8 cellular contexts compared by ENCODE assay signal in genomic region chr6:30681696-30682180, GRCh38.
DNase-seq lines count a peak whose midpoint lies in the region; ATAC-seq and TF ChIP-seq lines count a peak whose summit lies in the region.

No MANE protein-coding gene starts in this region.

- no peaks in the 10 kb centered on the region for H3K27me3 ChIP-seq in RWPE2 (ENCODE audit: insufficient read depth, poor library complexity, severe bottlenecking)

- peak overlapping the region; percentile 95 for H3K27ac ChIP-seq in RWPE2 (ENCODE audit: poor library complexity, severe bottlenecking)
- H3K27ac ChIP-seq in epithelial cell of prostate = peak overlapping the region; percentile 98

- H3K4me3 ChIP-seq in GM12865 (ENCODE audit: low read depth, low read length) = peak overlapping the region; percentile 96
- H3K4me3 ChIP-seq in RWPE2 (ENCODE audit: severe bottlenecking) = peak overlapping the region; percentile 86
- peak overlapping the region; percentile 90 for H3K4me3 ChIP-seq in skeletal muscle cell (ENCODE audit: low read depth, low read length)

- TF ChIP-seq CTCF in GM12865 (IDR thresholded peaks at IDR 0.05; ENCODE audit: insufficient read depth, low read depth, low read length, missing control alignments) = no peak
- no peak for TF ChIP-seq CTCF in RWPE2 (IDR thresholded peaks at IDR 0.05; ENCODE audit: poor library complexity, severe bottlenecking)

- H3K4me1 ChIP-seq in RWPE2 (ENCODE audit: insufficient read depth, poor library complexity, severe bottlenecking) = peaks cover 18% of the 10 kb centered on the region

- ATAC-seq in RWPE2 (ENCODE audit: low read depth) (no peak), HG03460 (IDR thresholded peaks at IDR 0.05; ENCODE audit: unreplicated experiment) (no peak)

- H3K9me3 ChIP-seq in RWPE2 (ENCODE audit: severe bottlenecking) = no peaks in the 10 kb centered on the region

- H3K36me3 ChIP-seq in RWPE2 (ENCODE audit: low read depth) = peaks cover 79% of the 10 kb centered on the region

- DNase-seq in GM12865 (ENCODE audit: low read depth) (peak; percentile 36), RWPE2 (ENCODE audit: low spot score) (no peak), epithelial cell of prostate (ENCODE audit: low read depth, low spot score) (no peak), skeletal muscle cell (ENCODE audit: low read depth) (no peak), germinal center (ENCODE audit: low spot score) (no peak), hypothalamus (lab: John Stamatoyannopoulos, UW) (no peak), iPS-NIHi7 (ENCODE audit: extremely low spot score) (no peak)
